24 cellular contexts compared by ENCODE assay signal in the genomic region with DNA sequence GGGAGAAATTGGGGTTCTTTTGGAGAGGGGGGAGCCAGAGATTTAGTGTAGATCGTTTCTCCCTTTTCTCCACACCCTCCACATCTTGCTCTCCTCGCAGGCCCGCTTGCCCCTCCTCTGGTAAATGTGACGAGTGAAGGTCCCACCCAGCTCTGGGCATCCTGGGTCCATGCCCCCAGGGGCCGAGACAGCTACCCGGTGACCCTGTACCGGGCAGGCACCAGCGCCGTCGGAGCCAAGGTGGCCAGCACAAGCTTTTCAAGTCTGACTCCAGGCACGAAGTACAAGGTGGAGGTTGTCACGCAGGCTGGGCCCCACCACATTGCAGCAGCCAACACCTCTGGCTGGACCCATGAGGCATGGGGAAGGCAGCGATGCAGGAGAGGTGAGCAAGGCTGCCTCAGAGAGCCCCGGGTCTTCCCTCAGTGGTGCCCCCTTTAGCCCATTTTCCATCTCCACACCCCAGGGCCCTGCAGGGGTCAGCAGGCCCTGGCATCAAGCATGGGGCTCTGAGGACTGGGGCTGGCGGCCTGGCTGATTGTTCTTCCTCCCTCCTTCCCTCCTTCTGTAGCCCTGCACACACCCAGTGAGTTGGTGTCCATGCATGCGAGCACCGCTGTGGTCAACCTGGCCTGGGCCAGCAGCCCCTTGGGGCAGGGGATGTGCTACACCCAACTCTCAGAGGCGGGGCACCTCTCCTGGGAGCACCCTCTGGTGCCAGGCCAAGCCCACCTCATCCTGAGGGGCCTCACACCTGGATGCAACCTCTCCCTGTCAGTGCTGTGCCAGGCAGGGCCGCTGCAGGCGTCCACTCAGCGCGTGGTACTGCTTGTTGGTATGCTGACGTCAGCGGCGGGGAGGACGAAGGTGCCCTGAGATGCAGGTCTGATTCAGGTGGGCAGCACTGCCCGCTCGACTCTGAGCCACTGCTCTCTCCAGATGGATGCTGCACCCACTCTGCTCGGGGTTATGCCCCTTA. TPM values are rescaled to one million over a fixed set of nuclear protein-coding genes. Genes with fewer than 3 reads are reported as not detected.
"Had no signal": no experiment of that assay in that cellular context is flagged by ENCODE, and none has a peak within 500 bp of the region (broad histone marks: within the 10 kb centered on the region; RNA-seq: fewer than 3 reads in every experiment).

No MANE protein-coding gene starts in this region.

- H3K27me3 Mint-ChIP-seq: activated CD4-positive, alpha-beta T cell treated with anti-CD3 and anti-CD28 coated beads, Interleukin-2, amount 10 ng/mL, durations not matched to agents 7 days and 5 days; activated T-cell treated with anti-CD3 and anti-CD28 coated beads, Interleukin-2, amount 50 U/mL, for 24 hours; stimulated activated naive CD8-positive, alpha-beta T cell treated with anti-CD3 and anti-CD28 coated beads, Interleukin-15, Interleukin-2, amounts not matched to agents 100 ng/mL and 50 ng/mL, for 24 hours had no signal

- H3K4me3 ChIP-seq: gastrocnemius medialis, heart left ventricle, left ventricle myocardium inferior, psoas muscle, right lobe of liver, tibial nerve, uterus had no signal

- H3K4me1 Mint-ChIP-seq: activated CD4-positive, alpha-beta T cell treated with anti-CD3 and anti-CD28 coated beads, Interleukin-2, amount 10 ng/mL, durations not matched to agents 7 days and 5 days; brain had no signal

- H3K36me3 ChIP-seq: gastrocnemius medialis, heart left ventricle, left ventricle myocardium inferior, right lobe of liver, uterus had no signal

- H3K9me3 ChIP-seq: gastrocnemius medialis, heart left ventricle, left ventricle myocardium inferior, psoas muscle, right lobe of liver, tibial nerve, uterus had no signal

- ATAC-seq: activated CD8-positive, alpha-beta T cell treated with anti-CD3 and anti-CD28 coated beads, Interleukin-2, amount 10 ng/mL, durations not matched to agents 7 days and 5 days; gastrocnemius medialis; heart left ventricle; psoas muscle had no signal

- FAIRE-seq: colon, small intestine had no signal

- DNase-seq: activated CD4-positive, alpha-beta T cell treated with anti-CD3 and anti-CD28 coated beads, Interleukin-2, amount 10 ng/mL, durations not matched to agents 7 days and 5 days; activated CD8-positive, alpha-beta T cell treated with anti-CD3 and anti-CD28 coated beads, Interleukin-2, amount 10 ng/mL, durations not matched to agents 7 days and 5 days; activated naive CD4-positive, alpha-beta T cell treated with anti-CD3 and anti-CD28 coated beads for 36 hours; activated T-cell treated with anti-CD3 and anti-CD28 coated beads, Interleukin-2, amount 50 U/mL, for 24 hours; gastrocnemius medialis; kidney glomerular epithelial cell; left ventricle myocardium inferior; psoas muscle; right lobe of liver; small intestine; stimulated activated CD4-positive, alpha-beta T cell treated with anti-CD3 and anti-CD28 coated beads, Interleukin-15, amount 100 ng/mL, for 24 hours; stimulated activated CD4-positive, alpha-beta T cell treated with anti-CD3 and anti-CD28 coated beads, Interleukin-2, amount 100 ng/mL, for 48 hours; T-helper 9 cell; uterus had no signal

- H3K36me3 Mint-ChIP-seq: brain had no signal

- H3K4me1 ChIP-seq: gastrocnemius medialis, heart left ventricle, left ventricle myocardium inferior, psoas muscle, right lobe of liver, tibial nerve, uterus had no signal

- H3K27ac Mint-ChIP-seq: activated CD4-positive, alpha-beta T cell treated with anti-CD3 and anti-CD28 coated beads, Interleukin-2, amount 10 ng/mL, durations not matched to agents 7 days and 5 days; activated CD8-positive, alpha-beta T cell treated with anti-CD3 and anti-CD28 coated beads, Interleukin-2, amount 10 ng/mL, durations not matched to agents 7 days and 5 days; activated naive CD4-positive, alpha-beta T cell treated with anti-CD3 and anti-CD28 coated beads for 36 hours; activated T-cell treated with anti-CD3 and anti-CD28 coated beads, Interleukin-2, amount 50 U/mL, for 24 hours; activated T-helper 2 cell treated with anti-CD3 and anti-CD28 coated beads, Interferon-gamma antibody, Interleukin-2, Interleukin-4, amounts not matched to agents 10 μg/mL and 5 μg/mL and 100 μg/mL, durations not matched to agents 14 hours and 24 hours and 36 hours; brain; stimulated activated naive CD8-positive, alpha-beta T cell treated with anti-CD3 and anti-CD28 coated beads, Interleukin-15, Interleukin-2, amounts not matched to agents 100 ng/mL and 50 ng/mL, for 24 hours had no signal

- H3K4me3 Mint-ChIP-seq: activated CD4-positive, alpha-beta T cell treated with anti-CD3 and anti-CD28 coated beads, Interleukin-2, amount 10 ng/mL, durations not matched to agents 7 days and 5 days; activated CD8-positive, alpha-beta T cell treated with anti-CD3 and anti-CD28 coated beads, Interleukin-2, amount 10 ng/mL, durations not matched to agents 7 days and 5 days; activated naive CD4-positive, alpha-beta T cell treated with anti-CD3 and anti-CD28 coated beads for 36 hours; activated T-cell treated with anti-CD3 and anti-CD28 coated beads, Interleukin-2, amount 50 U/mL, for 24 hours; brain; stimulated activated naive CD8-positive, alpha-beta T cell treated with anti-CD3 and anti-CD28 coated beads, Interleukin-15, Interleukin-2, amounts not matched to agents 100 ng/mL and 50 ng/mL, for 24 hours had no signal

- H3K9me3 Mint-ChIP-seq: activated CD4-positive, alpha-beta T cell treated with anti-CD3 and anti-CD28 coated beads, Interleukin-2, amount 10 ng/mL, durations not matched to agents 7 days and 5 days; activated naive CD4-positive, alpha-beta T cell treated with anti-CD3 and anti-CD28 coated beads for 36 hours; activated T-cell treated with anti-CD3 and anti-CD28 coated beads, Interleukin-2, amount 50 U/mL, for 24 hours; activated T-helper 2 cell treated with anti-CD3 and anti-CD28 coated beads, Interferon-gamma antibody, Interleukin-2, Interleukin-4, amounts not matched to agents 10 μg/mL and 5 μg/mL and 100 μg/mL, durations not matched to agents 14 hours and 24 hours and 36 hours; brain; stimulated activated naive CD8-positive, alpha-beta T cell treated with anti-CD3 and anti-CD28 coated beads, Interleukin-15, Interleukin-2, amounts not matched to agents 100 ng/mL and 50 ng/mL, for 24 hours had no signal

- H3K27me3 ChIP-seq: gastrocnemius medialis, right lobe of liver, tibial nerve, uterus had no signal

- H3K27ac ChIP-seq: gastrocnemius medialis, heart left ventricle, left ventricle myocardium inferior, psoas muscle, right lobe of liver, tibial nerve, uterus had no signal

RNA-seq across cellular contexts. Expression of a gene that starts 16.4 kb away (rescaled TPM):
- total RNA-seq: activated CD4-positive, alpha-beta T cell treated with anti-CD3 and anti-CD28 coated beads, Interleukin-2, amount 10 ng/mL, durations not matched to agents 7 days and 5 days; activated T-helper 2 cell treated with anti-CD3 and anti-CD28 coated beads, Interferon-gamma antibody, Interleukin-2, Interleukin-4, amounts not matched to agents 10 μg/mL and 5 μg/mL and 100 μg/mL, durations not matched to agents 14 hours and 24 hours and 36 hours; epithelial cell of proximal tubule had no signal
- polyA plus RNA-seq: neural cell had no signal

RNA-seq across cellular contexts. Expression of a gene that starts 16.8 kb away (rescaled TPM):
- total RNA-seq: osteocyte had no signal

RNA-seq across cellular contexts. Expression of a gene that starts 54.5 kb away (rescaled TPM):
- total RNA-seq: activated CD4-positive, alpha-beta T cell treated with anti-CD3 and anti-CD28 coated beads, Interleukin-2, amount 10 ng/mL, durations not matched to agents 7 days and 5 days; activated CD8-positive, alpha-beta T cell treated with anti-CD3 and anti-CD28 coated beads, Interleukin-2, amount 10 ng/mL, durations not matched to agents 7 days and 5 days; activated naive CD4-positive, alpha-beta T cell treated with anti-CD3 and anti-CD28 coated beads for 36 hours; activated T-helper 2 cell treated with anti-CD3 and anti-CD28 coated beads, Interferon-gamma antibody, Interleukin-2, Interleukin-4, amounts not matched to agents 10 μg/mL and 5 μg/mL and 100 μg/mL, durations not matched to agents 14 hours and 24 hours and 36 hours; mononuclear cell; osteocyte; psoas muscle had no signal
- polyA plus RNA-seq: neural cell had no signal
